2 cellular contexts compared by ENCODE assay signal in the genomic region with DNA sequence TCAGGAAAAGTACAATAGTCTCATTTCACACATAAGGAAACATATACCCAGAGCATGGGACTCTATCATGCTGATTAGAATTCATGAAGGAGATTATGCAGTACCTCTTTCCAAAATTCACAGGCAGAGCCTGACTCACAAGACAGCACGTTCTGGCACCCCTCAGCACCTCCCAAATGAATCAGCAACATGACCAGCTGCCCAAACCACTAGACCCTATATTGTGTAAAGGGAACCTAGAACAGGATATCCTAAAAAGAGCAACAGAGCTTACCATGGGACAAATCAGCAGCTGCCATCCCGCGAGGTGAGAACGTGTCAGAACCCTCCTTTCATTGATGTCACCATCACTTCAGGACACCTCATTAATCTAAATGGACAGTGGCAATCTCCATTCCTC.
TF ChIP-seq lines count a peak whose summit lies in the region.

No MANE protein-coding gene starts in this region.

TF ChIP-seq in liver, 16 proteins besides CTCF, POLR2A, EP300 and RAD21:
- no peak for TF ChIP-seq RXRA (IDR thresholded peaks at IDR 0.05)
- TF ChIP-seq TAF1 (conservative IDR thresholded peaks at IDR 0.05) = no peak
- no peak for TF ChIP-seq HNF4A (conservative IDR thresholded peaks at IDR 0.05)
- TF ChIP-seq YY1 (IDR thresholded peaks at IDR 0.05) = no peak
- TF ChIP-seq, protein P1, sequence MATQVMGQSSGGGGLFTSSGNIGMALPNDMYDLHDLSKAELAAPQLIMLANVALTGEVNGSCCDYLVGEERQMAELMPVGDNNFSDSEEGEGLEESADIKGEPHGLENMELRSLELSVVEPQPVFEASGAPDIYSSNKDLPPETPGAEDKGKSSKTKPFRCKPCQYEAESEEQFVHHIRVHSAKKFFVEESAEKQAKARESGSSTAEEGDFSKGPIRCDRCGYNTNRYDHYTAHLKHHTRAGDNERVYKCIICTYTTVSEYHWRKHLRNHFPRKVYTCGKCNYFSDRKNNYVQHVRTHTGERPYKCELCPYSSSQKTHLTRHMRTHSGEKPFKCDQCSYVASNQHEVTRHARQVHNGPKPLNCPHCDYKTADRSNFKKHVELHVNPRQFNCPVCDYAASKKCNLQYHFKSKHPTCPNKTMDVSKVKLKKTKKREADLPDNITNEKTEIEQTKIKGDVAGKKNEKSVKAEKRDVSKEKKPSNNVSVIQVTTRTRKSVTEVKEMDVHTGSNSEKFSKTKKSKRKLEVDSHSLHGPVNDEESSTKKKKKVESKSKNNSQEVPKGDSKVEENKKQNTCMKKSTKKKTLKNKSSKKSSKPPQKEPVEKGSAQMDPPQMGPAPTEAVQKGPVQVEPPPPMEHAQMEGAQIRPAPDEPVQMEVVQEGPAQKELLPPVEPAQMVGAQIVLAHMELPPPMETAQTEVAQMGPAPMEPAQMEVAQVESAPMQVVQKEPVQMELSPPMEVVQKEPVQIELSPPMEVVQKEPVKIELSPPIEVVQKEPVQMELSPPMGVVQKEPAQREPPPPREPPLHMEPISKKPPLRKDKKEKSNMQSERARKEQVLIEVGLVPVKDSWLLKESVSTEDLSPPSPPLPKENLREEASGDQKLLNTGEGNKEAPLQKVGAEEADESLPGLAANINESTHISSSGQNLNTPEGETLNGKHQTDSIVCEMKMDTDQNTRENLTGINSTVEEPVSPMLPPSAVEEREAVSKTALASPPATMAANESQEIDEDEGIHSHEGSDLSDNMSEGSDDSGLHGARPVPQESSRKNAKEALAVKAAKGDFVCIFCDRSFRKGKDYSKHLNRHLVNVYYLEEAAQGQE (IDR thresholded peaks at IDR 0.05) = no peak
- TF ChIP-seq, protein P2, sequence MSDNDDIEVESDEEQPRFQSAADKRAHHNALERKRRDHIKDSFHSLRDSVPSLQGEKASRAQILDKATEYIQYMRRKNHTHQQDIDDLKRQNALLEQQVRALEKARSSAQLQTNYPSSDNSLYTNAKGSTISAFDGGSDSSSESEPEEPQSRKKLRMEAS (IDR thresholded peaks at IDR 0.05) = no peak
- no peak for TF ChIP-seq FOXA2 (IDR thresholded peaks at IDR 0.05)
- TF ChIP-seq JUND (IDR thresholded peaks at IDR 0.05) = no peak
- no peak for TF ChIP-seq SP1 (IDR thresholded peaks at IDR 0.05)
- TF ChIP-seq HNF4G (IDR thresholded peaks at IDR 0.05) = no peak
- TF ChIP-seq, protein P3, sequence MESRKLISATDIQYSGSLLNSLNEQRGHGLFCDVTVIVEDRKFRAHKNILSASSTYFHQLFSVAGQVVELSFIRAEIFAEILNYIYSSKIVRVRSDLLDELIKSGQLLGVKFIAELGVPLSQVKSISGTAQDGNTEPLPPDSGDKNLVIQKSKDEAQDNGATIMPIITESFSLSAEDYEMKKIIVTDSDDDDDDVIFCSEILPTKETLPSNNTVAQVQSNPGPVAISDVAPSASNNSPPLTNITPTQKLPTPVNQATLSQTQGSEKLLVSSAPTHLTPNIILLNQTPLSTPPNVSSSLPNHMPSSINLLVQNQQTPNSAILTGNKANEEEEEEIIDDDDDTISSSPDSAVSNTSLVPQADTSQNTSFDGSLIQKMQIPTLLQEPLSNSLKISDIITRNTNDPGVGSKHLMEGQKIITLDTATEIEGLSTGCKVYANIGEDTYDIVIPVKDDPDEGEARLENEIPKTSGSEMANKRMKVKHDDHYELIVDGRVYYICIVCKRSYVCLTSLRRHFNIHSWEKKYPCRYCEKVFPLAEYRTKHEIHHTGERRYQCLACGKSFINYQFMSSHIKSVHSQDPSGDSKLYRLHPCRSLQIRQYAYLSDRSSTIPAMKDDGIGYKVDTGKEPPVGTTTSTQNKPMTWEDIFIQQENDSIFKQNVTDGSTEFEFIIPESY (IDR thresholded peaks at IDR 0.05) = no peak
- TF ChIP-seq NR2F2 (IDR thresholded peaks at IDR 0.05) = no peak
- TF ChIP-seq GABPA (IDR thresholded peaks at IDR 0.05 in 1 of 2, conservative IDR thresholded peaks at IDR 0.05 in 1 of 2) = no peak
- TF ChIP-seq FOXA1 (IDR thresholded peaks at IDR 0.05) = no peak
- TF ChIP-seq, protein P4, sequence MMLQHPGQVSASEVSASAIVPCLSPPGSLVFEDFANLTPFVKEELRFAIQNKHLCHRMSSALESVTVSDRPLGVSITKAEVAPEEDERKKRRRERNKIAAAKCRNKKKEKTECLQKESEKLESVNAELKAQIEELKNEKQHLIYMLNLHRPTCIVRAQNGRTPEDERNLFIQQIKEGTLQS (IDR thresholded peaks at IDR 0.05) = no peak

TF ChIP-seq in HepG2, 621 proteins besides CTCF, POLR2A, EP300 and RAD21:
- TF ChIP-seq MAF1 (CRISPR knock-in tag; IDR thresholded peaks at IDR 0.05; ENCODE audit: borderline replicate concordance) (no peak), DPF2 (CRISPR knock-in tag; IDR thresholded peaks at IDR 0.05; ENCODE audit: borderline replicate concordance, low read depth) (no peak), SMC3 (IDR thresholded peaks at IDR 0.05; ENCODE audit: low read length) (no peak), ZNF775 (CRISPR knock-in tag; IDR thresholded peaks at IDR 0.05; ENCODE audit: borderline replicate concordance) (no peak), RFXANK (CRISPR knock-in tag; IDR thresholded peaks at IDR 0.05) (no peak), SNRNP70 (IDR thresholded peaks at IDR 0.05; ENCODE audit: low read depth, low read length) (no peak), CHD2 (IDR thresholded peaks at IDR 0.05; ENCODE audit: low read depth, low read length) (no peak), ZSCAN29 (CRISPR knock-in tag; conservative IDR thresholded peaks at IDR 0.05) (no peak)
- TF ChIP-seq, protein P5, sequence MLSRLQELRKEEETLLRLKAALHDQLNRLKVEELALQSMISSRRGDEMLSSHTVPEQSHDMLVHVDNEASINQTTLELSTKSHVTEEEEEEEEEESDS (CRISPR knock-in tag; IDR thresholded peaks at IDR 0.05; ENCODE audit: borderline replicate concordance) = no peak
- TF ChIP-seq, protein P6, sequence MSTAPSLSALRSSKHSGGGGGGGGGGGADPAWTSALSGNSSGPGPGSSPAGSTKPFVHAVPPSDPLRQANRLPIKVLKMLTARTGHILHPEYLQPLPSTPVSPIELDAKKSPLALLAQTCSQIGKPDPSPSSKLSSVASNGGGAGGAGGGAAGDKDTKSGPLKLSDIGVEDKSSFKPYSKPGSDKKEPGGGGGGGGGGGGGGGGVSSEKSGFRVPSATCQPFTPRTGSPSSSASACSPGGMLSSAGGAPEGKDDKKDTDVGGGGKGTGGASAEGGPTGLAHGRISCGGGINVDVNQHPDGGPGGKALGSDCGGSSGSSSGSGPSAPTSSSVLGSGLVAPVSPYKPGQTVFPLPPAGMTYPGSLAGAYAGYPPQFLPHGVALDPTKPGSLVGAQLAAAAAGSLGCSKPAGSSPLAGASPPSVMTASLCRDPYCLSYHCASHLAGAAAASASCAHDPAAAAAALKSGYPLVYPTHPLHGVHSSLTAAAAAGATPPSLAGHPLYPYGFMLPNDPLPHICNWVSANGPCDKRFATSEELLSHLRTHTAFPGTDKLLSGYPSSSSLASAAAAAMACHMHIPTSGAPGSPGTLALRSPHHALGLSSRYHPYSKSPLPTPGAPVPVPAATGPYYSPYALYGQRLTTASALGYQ (CRISPR knock-in tag; IDR thresholded peaks at IDR 0.05) = no peak
- TF ChIP-seq, protein P7, sequence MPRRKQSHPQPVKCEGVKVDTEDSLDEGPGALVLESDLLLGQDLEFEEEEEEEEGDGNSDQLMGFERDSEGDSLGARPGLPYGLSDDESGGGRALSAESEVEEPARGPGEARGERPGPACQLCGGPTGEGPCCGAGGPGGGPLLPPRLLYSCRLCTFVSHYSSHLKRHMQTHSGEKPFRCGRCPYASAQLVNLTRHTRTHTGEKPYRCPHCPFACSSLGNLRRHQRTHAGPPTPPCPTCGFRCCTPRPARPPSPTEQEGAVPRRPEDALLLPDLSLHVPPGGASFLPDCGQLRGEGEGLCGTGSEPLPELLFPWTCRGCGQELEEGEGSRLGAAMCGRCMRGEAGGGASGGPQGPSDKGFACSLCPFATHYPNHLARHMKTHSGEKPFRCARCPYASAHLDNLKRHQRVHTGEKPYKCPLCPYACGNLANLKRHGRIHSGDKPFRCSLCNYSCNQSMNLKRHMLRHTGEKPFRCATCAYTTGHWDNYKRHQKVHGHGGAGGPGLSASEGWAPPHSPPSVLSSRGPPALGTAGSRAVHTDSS (CRISPR knock-in tag; conservative IDR thresholded peaks at IDR 0.05) = no peak
